In the genomic region with DNA sequence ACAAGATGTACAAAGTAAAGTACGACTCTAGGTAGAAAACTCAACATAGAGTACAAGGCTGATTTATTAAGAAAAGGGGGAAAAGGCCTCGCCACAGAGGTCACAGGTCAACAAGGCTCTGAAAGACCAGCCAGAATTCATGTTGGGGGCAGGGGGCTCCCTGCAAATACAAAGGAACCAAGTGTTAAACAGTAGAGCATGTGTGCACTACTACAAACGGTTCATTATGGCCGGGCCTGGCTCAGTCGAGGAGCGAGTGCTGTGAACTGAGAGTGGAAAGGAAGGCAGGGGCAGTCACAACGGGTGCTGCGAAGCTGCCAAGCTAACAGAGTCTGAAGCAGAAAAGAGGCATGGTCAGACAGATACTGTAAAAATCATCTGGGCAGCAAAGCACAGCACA, we compare ENCODE assay signal across 1 cellular context.
TF ChIP-seq lines count a peak whose summit lies in the region.

No MANE protein-coding gene starts in this region.

TF ChIP-seq in HepG2, 621 proteins besides CTCF, POLR2A, EP300 and RAD21 (continued from another document):
- TF ChIP-seq, protein P1, sequence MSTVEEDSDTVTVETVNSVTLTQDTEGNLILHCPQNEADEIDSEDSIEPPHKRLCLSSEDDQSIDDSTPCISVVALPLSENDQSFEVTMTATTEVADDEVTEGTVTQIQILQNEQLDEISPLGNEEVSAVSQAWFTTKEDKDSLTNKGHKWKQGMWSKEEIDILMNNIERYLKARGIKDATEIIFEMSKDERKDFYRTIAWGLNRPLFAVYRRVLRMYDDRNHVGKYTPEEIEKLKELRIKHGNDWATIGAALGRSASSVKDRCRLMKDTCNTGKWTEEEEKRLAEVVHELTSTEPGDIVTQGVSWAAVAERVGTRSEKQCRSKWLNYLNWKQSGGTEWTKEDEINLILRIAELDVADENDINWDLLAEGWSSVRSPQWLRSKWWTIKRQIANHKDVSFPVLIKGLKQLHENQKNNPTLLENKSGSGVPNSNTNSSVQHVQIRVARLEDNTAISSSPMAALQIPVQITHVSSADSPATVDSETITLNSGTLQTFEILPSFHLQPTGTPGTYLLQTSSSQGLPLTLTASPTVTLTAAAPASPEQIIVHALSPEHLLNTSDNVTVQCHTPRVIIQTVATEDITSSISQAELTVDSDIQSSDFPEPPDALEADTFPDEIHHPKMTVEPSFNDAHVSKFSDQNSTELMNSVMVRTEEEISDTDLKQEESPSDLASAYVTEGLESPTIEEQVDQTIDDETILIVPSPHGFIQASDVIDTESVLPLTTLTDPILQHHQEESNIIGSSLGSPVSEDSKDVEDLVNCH (CRISPR knock-in tag; IDR thresholded peaks at IDR 0.05), result no peak
- TF ChIP-seq ZNF546 (CRISPR knock-in tag; conservative IDR thresholded peaks at IDR 0.05) (no peak), RFXAP (CRISPR knock-in tag; IDR thresholded peaks at IDR 0.05; ENCODE audit: borderline replicate concordance) (no peak), ZC3H4 (CRISPR knock-in tag; IDR thresholded peaks at IDR 0.05; ENCODE audit: borderline replicate concordance) (no peak), ZNF552 (CRISPR knock-in tag; IDR thresholded peaks at IDR 0.05; ENCODE audit: borderline replicate concordance) (0 out of 2 replicates have a peak, but pooled peaks have one; percentile 48), NR2F6 (IDR thresholded peaks at IDR 0.05) (peak; percentile 33; the same call in 1 of the 2 replicates), NR2F6 (CRISPR knock-in tag; IDR thresholded peaks at IDR 0.05) (no peak), NFIC (IDR thresholded peaks at IDR 0.05; ENCODE audit: low read length) (no peak), ARNT2 (CRISPR knock-in tag; IDR thresholded peaks at IDR 0.05; ENCODE audit: low read depth) (no peak), CHCHD3 (CRISPR knock-in tag; IDR thresholded peaks at IDR 0.05) (no peak), ZNF883 (CRISPR knock-in tag; IDR thresholded peaks at IDR 0.05; ENCODE audit: not compliant biosample characterization) (no peak)
- TF ChIP-seq, protein P2, sequence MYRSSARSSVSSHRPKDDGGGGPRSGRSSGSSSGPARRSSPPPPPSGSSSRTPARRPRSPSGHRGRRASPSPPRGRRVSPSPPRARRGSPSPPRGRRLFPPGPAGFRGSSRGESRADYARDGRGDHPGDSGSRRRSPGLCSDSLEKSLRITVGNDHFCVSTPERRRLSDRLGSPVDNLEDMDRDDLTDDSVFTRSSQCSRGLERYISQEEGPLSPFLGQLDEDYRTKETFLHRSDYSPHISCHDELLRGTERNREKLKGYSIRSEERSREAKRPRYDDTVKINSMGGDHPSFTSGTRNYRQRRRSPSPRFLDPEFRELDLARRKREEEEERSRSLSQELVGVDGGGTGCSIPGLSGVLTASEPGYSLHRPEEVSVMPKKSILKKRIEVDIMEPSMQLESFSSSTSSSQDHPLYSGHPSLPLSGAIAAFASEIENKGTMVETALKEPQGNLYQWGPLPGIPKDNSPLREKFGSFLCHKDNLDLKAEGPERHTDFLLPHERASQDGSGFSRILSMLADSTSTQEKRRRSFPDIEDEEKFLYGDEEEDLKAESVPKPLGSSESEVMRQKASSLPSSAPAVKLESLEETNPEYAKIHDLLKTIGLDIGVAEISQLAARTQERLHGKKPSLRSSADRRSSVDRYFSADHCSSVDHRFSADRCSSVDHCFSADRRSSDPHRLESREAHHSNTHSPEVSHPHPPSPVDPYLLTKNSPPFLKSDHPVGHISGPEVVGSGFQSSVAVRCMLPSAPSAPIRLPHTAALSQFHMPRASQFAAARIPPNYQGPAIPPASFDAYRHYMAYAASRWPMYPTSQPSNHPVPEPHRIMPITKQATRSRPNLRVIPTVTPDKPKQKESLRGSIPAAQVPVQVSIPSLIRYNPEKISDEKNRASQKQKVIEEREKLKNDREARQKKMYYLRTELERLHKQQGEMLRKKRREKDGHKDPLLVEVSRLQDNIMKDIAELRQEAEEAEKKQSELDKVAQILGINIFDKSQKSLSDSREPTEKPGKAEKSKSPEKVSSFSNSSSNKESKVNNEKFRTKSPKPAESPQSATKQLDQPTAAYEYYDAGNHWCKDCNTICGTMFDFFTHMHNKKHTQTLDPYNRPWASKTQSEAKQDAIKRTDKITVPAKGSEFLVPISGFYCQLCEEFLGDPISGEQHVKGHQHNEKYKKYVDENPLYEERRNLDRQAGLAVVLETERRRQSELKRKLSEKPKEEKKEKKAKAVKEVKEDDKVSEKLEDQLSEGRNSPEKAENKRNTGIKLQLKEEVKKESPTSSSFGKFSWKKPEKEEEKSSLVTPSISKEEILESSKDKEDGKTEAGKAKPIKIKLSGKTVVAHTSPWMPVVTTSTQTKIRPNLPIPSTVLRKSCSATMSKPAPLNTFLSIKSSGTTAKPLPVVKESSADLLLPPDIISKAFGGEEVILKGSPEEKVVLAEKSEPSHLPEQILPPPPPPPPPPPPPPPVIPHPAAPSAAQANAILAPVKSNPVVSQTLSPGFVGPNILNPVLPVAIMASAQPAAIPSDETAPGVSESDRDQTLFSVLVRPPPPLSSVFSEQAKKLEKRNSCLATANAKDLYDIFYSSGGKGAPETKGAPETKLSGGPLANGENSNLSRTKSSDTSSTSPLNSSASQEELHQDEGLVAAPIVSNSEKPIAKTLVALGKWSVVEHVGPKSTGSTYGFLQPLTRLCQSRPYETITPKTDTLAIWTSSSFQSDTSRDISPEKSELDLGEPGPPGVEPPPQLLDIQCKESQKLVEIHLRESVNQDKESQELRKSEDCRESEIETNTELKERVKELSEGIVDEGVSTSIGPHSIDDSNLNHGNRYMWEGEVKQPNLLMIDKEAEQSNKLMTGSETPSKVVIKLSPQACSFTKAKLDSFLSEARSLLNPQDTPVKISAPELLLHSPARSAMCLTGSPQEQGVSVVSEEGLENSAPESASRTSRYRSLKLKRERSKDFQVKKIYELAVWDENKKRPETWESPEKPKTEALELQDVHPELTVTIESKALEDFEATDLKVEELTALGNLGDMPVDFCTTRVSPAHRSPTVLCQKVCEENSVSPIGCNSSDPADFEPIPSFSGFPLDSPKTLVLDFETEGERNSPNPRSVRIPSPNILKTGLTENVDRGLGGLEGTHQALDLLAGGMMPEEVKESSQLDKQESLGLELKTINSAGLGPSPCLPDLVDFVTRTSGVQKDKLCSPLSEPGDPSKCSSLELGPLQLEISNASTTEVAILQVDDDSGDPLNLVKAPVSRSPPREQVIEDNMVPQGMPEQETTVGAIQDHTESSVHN (CRISPR knock-in tag; IDR thresholded peaks at IDR 0.05), result no peak
- TF ChIP-seq, protein P3, sequence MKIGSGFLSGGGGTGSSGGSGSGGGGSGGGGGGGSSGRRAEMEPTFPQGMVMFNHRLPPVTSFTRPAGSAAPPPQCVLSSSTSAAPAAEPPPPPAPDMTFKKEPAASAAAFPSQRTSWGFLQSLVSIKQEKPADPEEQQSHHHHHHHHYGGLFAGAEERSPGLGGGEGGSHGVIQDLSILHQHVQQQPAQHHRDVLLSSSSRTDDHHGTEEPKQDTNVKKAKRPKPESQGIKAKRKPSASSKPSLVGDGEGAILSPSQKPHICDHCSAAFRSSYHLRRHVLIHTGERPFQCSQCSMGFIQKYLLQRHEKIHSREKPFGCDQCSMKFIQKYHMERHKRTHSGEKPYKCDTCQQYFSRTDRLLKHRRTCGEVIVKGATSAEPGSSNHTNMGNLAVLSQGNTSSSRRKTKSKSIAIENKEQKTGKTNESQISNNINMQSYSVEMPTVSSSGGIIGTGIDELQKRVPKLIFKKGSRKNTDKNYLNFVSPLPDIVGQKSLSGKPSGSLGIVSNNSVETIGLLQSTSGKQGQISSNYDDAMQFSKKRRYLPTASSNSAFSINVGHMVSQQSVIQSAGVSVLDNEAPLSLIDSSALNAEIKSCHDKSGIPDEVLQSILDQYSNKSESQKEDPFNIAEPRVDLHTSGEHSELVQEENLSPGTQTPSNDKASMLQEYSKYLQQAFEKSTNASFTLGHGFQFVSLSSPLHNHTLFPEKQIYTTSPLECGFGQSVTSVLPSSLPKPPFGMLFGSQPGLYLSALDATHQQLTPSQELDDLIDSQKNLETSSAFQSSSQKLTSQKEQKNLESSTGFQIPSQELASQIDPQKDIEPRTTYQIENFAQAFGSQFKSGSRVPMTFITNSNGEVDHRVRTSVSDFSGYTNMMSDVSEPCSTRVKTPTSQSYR (CRISPR knock-in tag; IDR thresholded peaks at IDR 0.05; ENCODE audit: borderline replicate concordance), result peak; percentile 22; the same call in 1 of the 2 replicates
- TF ChIP-seq, protein P4, sequence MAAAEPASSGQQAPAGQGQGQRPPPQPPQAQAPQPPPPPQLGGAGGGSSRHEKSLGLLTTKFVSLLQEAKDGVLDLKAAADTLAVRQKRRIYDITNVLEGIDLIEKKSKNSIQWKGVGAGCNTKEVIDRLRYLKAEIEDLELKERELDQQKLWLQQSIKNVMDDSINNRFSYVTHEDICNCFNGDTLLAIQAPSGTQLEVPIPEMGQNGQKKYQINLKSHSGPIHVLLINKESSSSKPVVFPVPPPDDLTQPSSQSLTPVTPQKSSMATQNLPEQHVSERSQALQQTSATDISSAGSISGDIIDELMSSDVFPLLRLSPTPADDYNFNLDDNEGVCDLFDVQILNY (CRISPR knock-in tag; conservative IDR thresholded peaks at IDR 0.05), result no peak
